ENCODE assay signal across 16 cellular contexts in genomic region chr10:84525120-84525806, GRCh38.
DNase-seq lines count a peak whose midpoint lies in the region; TF ChIP-seq lines count a peak whose summit lies in the region.
"Had no signal": no experiment of that assay in that cellular context is flagged by ENCODE, and none has a peak within 500 bp of the region (broad histone marks: within the 10 kb centered on the region; RNA-seq: fewer than 3 reads in every experiment).

No MANE protein-coding gene starts in this region.

- H3K27ac ChIP-seq in HEK293 (ENCODE audit: extremely low read depth, low read depth, low read length) (no peak overlapping the region), mesendoderm (ENCODE audit: low read depth, low read length) (no peak overlapping the region), GM23248 (no peak overlapping the region)
- H3K27ac ChIP-seq: breast epithelium, SJCRH30 had no signal

- H3K56ac ChIP-seq in mesendoderm (ENCODE audit: low read length) = no peak overlapping the region

- no peaks in the 10 kb centered on the region for H3K9me3 ChIP-seq in HEK293 (ENCODE audit: control insufficient read depth, insufficient read depth, low read depth, low read length)
- no peaks in the 10 kb centered on the region for H3K9me3 ChIP-seq in GM23248 (ENCODE audit: low read depth)
- H3K9me3 ChIP-seq: SJCRH30 had no signal

- DNase-seq in NCI-H226 (peak; percentile 21), dermis microvascular lymphatic vessel endothelial cell (ENCODE audit: low read depth in 2 of 2) (peak; percentile 10 to 94), mesendoderm (peak; percentile 45), ACHN (no peak), SIG-M5 (lab: John Stamatoyannopoulos, UW) (no peak), GM23248 (no peak)
- DNase-seq: activated CD4-positive, alpha-beta T cell treated with anti-CD3 and anti-CD28 coated beads for 48 hours; activated naive CD8-positive, alpha-beta T cell treated with anti-CD3 and anti-CD28 coated beads, Interleukin-2, amount 10 ng/mL, durations not matched to agents 7 days and 5 days; hypothalamus; kidney glomerular epithelial cell; NCI-H1436 treated with DMSO at 0.1 percent for 48 hours; NCI-H510A treated with DMSO at 0.1 percent for 48 hours; occipital lobe; SJCRH30 had no signal

- H3K4me2 ChIP-seq in mesendoderm (ENCODE audit: low read length) (no peak overlapping the region), GM23248 (ENCODE audit: unreplicated experiment) (no peak overlapping the region)

- H3K27me3 ChIP-seq in mesendoderm (ENCODE audit: insufficient read depth, low read length, poor library complexity) = no peaks in the 10 kb centered on the region
- H3K27me3 ChIP-seq in GM23248 (replicated peaks; ENCODE audit: insufficient read depth) = no peaks in the 10 kb centered on the region
- H3K27me3 ChIP-seq: breast epithelium, SJCRH30 had no signal

- no peak overlapping the region for H3K23ac ChIP-seq in mesendoderm (ENCODE audit: low read length)

- TF ChIP-seq CTCF in HEK293 (tag by site-specific recombination; IDR thresholded peaks at IDR 0.05) = no peak

- H3K4me1 ChIP-seq in HEK293 (ENCODE audit: control insufficient read depth, insufficient read depth, low read length) = peaks cover 3% of the 10 kb centered on the region
- H3K4me1 ChIP-seq in mesendoderm (ENCODE audit: control insufficient read depth, low read depth, low read length) = no peaks in the 10 kb centered on the region
- H3K4me1 ChIP-seq in GM23248 (ENCODE audit: insufficient read depth) = no peaks in the 10 kb centered on the region
- H3K4me1 ChIP-seq: breast epithelium, SJCRH30 had no signal

- no peaks in the 10 kb centered on the region for H3K36me3 ChIP-seq in HEK293 (ENCODE audit: control insufficient read depth in 2 of 2, insufficient read depth in 1 of 2, low read length in 2 of 2)
- no peaks in the 10 kb centered on the region for H3K36me3 ChIP-seq in mesendoderm (ENCODE audit: control insufficient read depth, insufficient read depth, low read length)
- H3K36me3 ChIP-seq in GM23248 (ENCODE audit: low read depth) = no peaks in the 10 kb centered on the region
- H3K36me3 ChIP-seq: breast epithelium, SJCRH30 had no signal

- H2BK5ac ChIP-seq in mesendoderm (ENCODE audit: low read length) = no peak overlapping the region

- H3K4ac ChIP-seq in mesendoderm (ENCODE audit: low read depth, low read length) = no peak overlapping the region

- H3K18ac ChIP-seq in mesendoderm (ENCODE audit: low read length) = no peak overlapping the region

- H3K79me2 ChIP-seq in mesendoderm (ENCODE audit: control insufficient read depth, insufficient read depth, low read length) (no peaks in the 10 kb centered on the region), GM23248 (ENCODE audit: insufficient read depth) (no peaks in the 10 kb centered on the region)

- H3K9ac ChIP-seq in mesendoderm (ENCODE audit: low read length) = no peak overlapping the region
- H3K9ac ChIP-seq in GM23248 = no peak overlapping the region

- POLR2A ChIA-PET in HEK293 (lab: Yijun Ruan, JAX) = no interaction called here

- no peaks in the 10 kb centered on the region for H3K9me2 ChIP-seq in GM23248 (ENCODE audit: insufficient read depth)

- no peak overlapping the region for H4K5ac ChIP-seq in mesendoderm (ENCODE audit: low read length)

- H4K20me1 ChIP-seq in GM23248 (ENCODE audit: insufficient read depth) = no peaks in the 10 kb centered on the region

- no peak overlapping the region for H2AFZ ChIP-seq in GM23248

- no CpG with 5 or more reads among the region's 17 CpGs for WGBS in mesendoderm (ENCODE audit: extremely low coverage, insufficient coverage, low lambda C conversion rate)
- WGBS in GM23248 (ENCODE audit: low coverage in 1 of 2, low lambda C conversion rate in 2 of 2, missing lambda C conversion rate in 2 of 2), 2 experiments = 92% methylated on average over 17 of the region's 17 CpGs

- H3K4me3 ChIP-seq in HEK293 (ENCODE audit: low read depth, low read length) (no peak overlapping the region), mesendoderm (ENCODE audit: low read length) (no peak overlapping the region), GM23248 (no peak overlapping the region)
- H3K4me3 ChIP-seq: breast epithelium, SJCRH30 had no signal

- no peaks in the 10 kb centered on the region for H3K79me1 ChIP-seq in mesendoderm (ENCODE audit: low read length)

- H2AK5ac ChIP-seq in mesendoderm (ENCODE audit: low read length) = no peak overlapping the region

- no peak overlapping the region for H2BK120ac ChIP-seq in mesendoderm (ENCODE audit: low read depth, low read length)

- CTCF ChIA-PET in HEK293 (lab: Yijun Ruan, JAX) = interaction anchor here (0.5 to 1.6 kb wide), 5 partner anchors 12 to 1826 kb away, joined by 3 to 7 read pairs (median 3); no protein-coding TSS in a partner anchor

- no peak overlapping the region for H4K8ac ChIP-seq in mesendoderm (ENCODE audit: low read depth, low read length)

- in situ Hi-C loops in ACHN (cut with HindIII; ENCODE audit: low pct_ligation_motif_present, low pct_unique_long_range_greater_than_20kb, low sequenced_read_pairs) (no loop called here), GM23248 (cut with MboI) (no loop called here)

- no peak overlapping the region for H2BK15ac ChIP-seq in mesendoderm (replicated peaks; ENCODE audit: low read depth)

- H3F3A ChIP-seq in GM23248 (ENCODE audit: insufficient read depth) = no peaks in the 10 kb centered on the region

TF ChIP-seq in HEK293, 187 proteins besides CTCF, POLR2A, EP300 and RAD21:
- TF ChIP-seq ZNF530 (tag by site-specific recombination; IDR thresholded peaks at IDR 0.05; ENCODE audit: low read depth) (no peak), ZNF335 (tag by site-specific recombination; conservative IDR thresholded peaks at IDR 0.05) (0 out of 2 replicates have a peak, but pooled peaks have one; percentile 15)

Comparison
In these comparisons a context has a peak if more than half of its experiments do, and no peak if none do; other contexts are left out.
1. DNase-seq: peak in NCI-H226 (single experiment), dermis microvascular lymphatic vessel endothelial cell (2 of 2) and mesendoderm (single experiment); none in ACHN (single experiment), SIG-M5 (single experiment) and GM23248 (single experiment).